Comparison of ENCODE assay signal across 8 cellular contexts in genomic region chr1:15834406-15835204, GRCh38. TPM values are rescaled to one million over a fixed set of nuclear protein-coding genes. Genes with fewer than 3 reads are reported as not detected.
DNase-seq lines count a peak whose midpoint lies in the region; ATAC-seq and TF ChIP-seq lines count a peak whose summit lies in the region.

No MANE protein-coding gene starts in this region.

- ATAC-seq in HG03354 (IDR thresholded peaks at IDR 0.05; ENCODE audit: poor library complexity, severe bottlenecking, unreplicated experiment), result peak; percentile 48

- no peak for TF ChIP-seq CTCF in AG09319 (IDR thresholded peaks at IDR 0.05; ENCODE audit: low read depth, low read length)

- DNase-seq in AG09319 (ENCODE audit: extremely low read depth, low read depth), result peak; percentile 75
- peak; percentile 87 for DNase-seq in NCI-H460 (ENCODE audit: extremely low read depth, low read depth)
- DNase-seq in activated CD4-positive, alpha-beta T cell treated with anti-CD3 and anti-CD28 coated beads for 1 hour, result peak; percentile 82
- peak; percentile 85 for DNase-seq in cerebellum (ENCODE audit: low spot score)
- peak; percentile 92 for DNase-seq in kidney tubule cell (ENCODE audit: low spot score)
- DNase-seq in stimulated activated CD4-positive, alpha-beta T cell treated with anti-CD3 and anti-CD28 coated beads, Interleukin-1b, Interleukin-23, amount 100 ng/mL, for 1 hour (ENCODE audit: low read depth in 2 of 2), result peak; percentile 72 to 79

- peak; percentile 77 for TF ChIP-seq POLR2A in GM19099 (IDR thresholded peaks at IDR 0.05; ENCODE audit: extremely low read depth, insufficient read length, low read depth)

RNA-seq across cellular contexts. Expression of gene SPEN, which starts 12.9 kb away (rescaled TPM):
- 11.3 and 14.2 TPM in 2 replicates for total RNA-seq in NCI-H460 (2014; rRNA removed; shearing (Covaris generic))
- polyA plus RNA-seq in NCI-H460 (2014; cell fraction: nucleus; rRNA removed), result 3.8 and 5.0 TPM in 2 replicates
- total RNA-seq in cerebellum, result 69.0 TPM

RNA-seq across cellular contexts. Expression of gene UQCRHL, which starts 27.2 kb away (rescaled TPM):
- total RNA-seq in NCI-H460 (2014; rRNA removed; shearing (Covaris generic)), result 7.5 and 7.9 TPM in 2 replicates
- 1.2 and 1.4 TPM in 2 replicates for polyA plus RNA-seq in NCI-H460 (2014; cell fraction: nucleus; rRNA removed)
- 2.6 TPM for total RNA-seq in cerebellum

Comparison
In these comparisons a context has a peak if more than half of its experiments do, and no peak if none do; other contexts are left out.
1. Peak in every context shown above with its lines: DNase-seq and ATAC-seq.